11 cellular contexts compared by ENCODE assay signal in the genomic region with DNA sequence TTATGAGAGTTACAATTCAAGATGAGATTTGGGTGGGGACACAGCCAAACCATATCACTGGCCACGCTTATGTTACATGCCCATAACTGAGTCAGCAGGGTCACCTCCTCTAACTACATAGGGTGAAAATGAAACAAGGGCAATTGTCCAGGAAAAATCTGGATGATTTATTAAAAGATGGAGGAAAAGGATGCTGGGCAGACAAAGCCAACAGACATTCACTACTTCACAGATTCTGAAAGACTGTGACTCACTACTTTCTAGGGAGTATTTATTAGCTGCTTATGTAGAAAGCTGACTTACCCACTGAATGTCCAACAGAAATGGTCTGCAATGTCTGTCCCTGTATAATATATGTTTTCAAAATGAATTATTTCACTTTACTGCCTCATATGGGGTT.
DNase-seq lines count a peak whose midpoint lies in the region; ATAC-seq and TF ChIP-seq lines count a peak whose summit lies in the region.
"Had no signal": no experiment of that assay in that cellular context is flagged by ENCODE, and none has a peak within 500 bp of the region (broad histone marks: within the 10 kb centered on the region; RNA-seq: fewer than 3 reads in every experiment).

No MANE protein-coding gene starts in this region.

- ATAC-seq in HG03139 (IDR thresholded peaks at IDR 0.05; ENCODE audit: unreplicated experiment): no peak
- ATAC-seq in HG02642 (IDR thresholded peaks at IDR 0.05; ENCODE audit: poor library complexity, unreplicated experiment): no peak
- ATAC-seq in HG02973 (IDR thresholded peaks at IDR 0.05; ENCODE audit: unreplicated experiment): no peak
- ATAC-seq: activated T-helper 17 cell treated with anti-CD3 and anti-CD28 coated beads, Interleukin-2, amount 50 U/mL, for 72 hours had no signal

- no peak for TF ChIP-seq POLR2A in prostate gland (IDR thresholded peaks at IDR 0.05)

- H3K27me3 ChIP-seq in SJCRH30: no peaks in the 10 kb centered on the region
- no peaks in the 10 kb centered on the region for H3K27me3 ChIP-seq in prostate gland (replicated peaks; ENCODE audit: insufficient read depth)
- H3K27me3 ChIP-seq: BE2C had no signal

- H3K9me3 ChIP-seq in SJCRH30 (replicated peaks) (0 out of 2 replicates have a peak, but pooled peaks cover 3% of the 10 kb centered on the region), prostate gland (no peaks in the 10 kb centered on the region)
- H3K9me3 ChIP-seq: BE2C had no signal

- peaks cover 22% of the 10 kb centered on the region for H3K36me3 ChIP-seq in SJCRH30
- H3K36me3 ChIP-seq in prostate gland: no peaks in the 10 kb centered on the region
- H3K36me3 ChIP-seq: BE2C had no signal

- H3K27ac ChIP-seq in SJCRH30: peak overlapping the region; percentile 100
- H3K27ac ChIP-seq in prostate gland: peak overlapping the region; percentile 61 to 72

- DNase-seq in AG08396 (ENCODE audit: low spot score) (peak; percentile 40), SJCRH30 (peak in 1 of 2 experiments; percentile 34), fibroblast of gingiva (ENCODE audit: low read depth) (peak; percentile 68), prostate gland (ENCODE audit: low spot score) (no peak), NCI-H1092 treated with DMSO at 0.1 percent for 48 hours (lab: John Stamatoyannopoulos, UW) (no peak)
- DNase-seq: BE2C; stimulated activated CD4-positive, alpha-beta T cell treated with anti-CD3 and anti-CD28 coated beads, Interleukin-4, amount 100 ng/mL, for 1 hour had no signal

- intact Hi-C loops in prostate gland (cut with DNase I): loop anchor here (5.0 kb wide), 1 partner anchor 75 kb away; no protein-coding TSS in a partner anchor

- 46% methylated on average over 1 of the region's 1 CpG for WGBS in prostate gland

- H3K4me3 ChIP-seq in SJCRH30 (peak overlapping the region; percentile 38), prostate gland (no peak overlapping the region)

- TF ChIP-seq CTCF in prostate gland (IDR thresholded peaks at IDR 0.05): no peak

- peaks cover 61% of the 10 kb centered on the region for H3K4me1 ChIP-seq in SJCRH30
- peaks cover 4% of the 10 kb centered on the region for H3K4me1 ChIP-seq in prostate gland (replicated peaks)
- H3K4me1 ChIP-seq: BE2C had no signal

Comparison
In these comparisons a context has a peak if more than half of its experiments do, and no peak if none do; other contexts are left out.
1. DNase-seq: peak in AG08396 (single experiment) and fibroblast of gingiva (single experiment); none in prostate gland (single experiment) and NCI-H1092 treated with DMSO at 0.1 percent for 48 hours (single experiment).